ENCODE assay signal across 13 cellular contexts in the genomic region with DNA sequence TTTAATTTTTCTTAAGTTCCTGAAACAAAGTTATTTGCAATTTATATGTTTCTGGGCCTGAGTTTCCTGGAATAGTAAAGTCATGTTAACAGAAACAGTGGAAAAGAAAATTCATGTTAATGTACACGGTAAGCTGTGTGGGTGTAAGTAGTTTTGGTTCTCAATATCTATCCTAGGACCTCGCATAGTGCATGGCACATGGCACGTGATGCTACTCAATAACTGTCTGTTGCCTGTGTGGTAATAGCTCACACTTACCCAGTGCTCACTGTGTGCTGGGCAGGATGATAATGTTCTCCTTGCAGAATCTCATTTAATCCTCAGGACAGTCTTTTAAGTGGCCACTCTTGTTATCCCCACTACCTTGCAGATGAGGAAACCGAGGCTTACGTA.
DNase-seq lines count a peak whose midpoint lies in the region; ATAC-seq, FAIRE-seq and TF ChIP-seq lines count a peak whose summit lies in the region.
"Had no signal": no experiment of that assay in that cellular context is flagged by ENCODE, and none has a peak within 500 bp of the region (broad histone marks: within the 10 kb centered on the region; RNA-seq: fewer than 3 reads in every experiment).

No MANE protein-coding gene starts in this region.

- no peaks in the 10 kb centered on the region for H3K9me3 Mint-ChIP-seq in activated CD8-positive, alpha-beta T cell treated with anti-CD3 and anti-CD28 coated beads for 36 hours
- no peaks in the 10 kb centered on the region for H3K9me3 Mint-ChIP-seq in dendritic cell treated with granulocyte-macrophage colony-stimulating factor and Interleukin-4, amounts not matched to agents 40 ng/mL and 50 ng/mL, for 4 days
- H3K9me3 Mint-ChIP-seq in immature natural killer cell = no peaks in the 10 kb centered on the region

- no peak overlapping the region for H3K4me3 ChIP-seq in spleen
- H3K4me3 ChIP-seq: heart left ventricle had no signal

- WGBS in spleen, 5 donors = 63 to 87% (median 79%) methylated on average over 5 of the region's 5 CpGs

- H3K27ac Mint-ChIP-seq in activated CD8-positive, alpha-beta T cell treated with anti-CD3 and anti-CD28 coated beads for 36 hours = peak overlapping the region; percentile 96
- H3K27ac Mint-ChIP-seq in dendritic cell treated with granulocyte-macrophage colony-stimulating factor and Interleukin-4, amounts not matched to agents 40 ng/mL and 50 ng/mL, for 4 days = peak overlapping the region; percentile 79
- H3K27ac Mint-ChIP-seq in immature natural killer cell = no peak overlapping the region

- no peak for TF ChIP-seq POLR2A in spleen (IDR thresholded peaks at IDR 0.05)

- intact Hi-C loops in activated CD8-positive, alpha-beta T cell treated with anti-CD3 and anti-CD28 coated beads for 36 hours (cut with micrococcal nuclease) = no loop called here
- intact Hi-C loops in dendritic cell treated with granulocyte-macrophage colony-stimulating factor and Interleukin-4, amounts not matched to agents 40 ng/mL and 50 ng/mL, for 4 days (cut with micrococcal nuclease) = no loop called here
- intact Hi-C loops in spleen (cut with DNase I; ENCODE audit: low total_unique reads) = no loop called here

- CTCF ChIA-PET in activated CD8-positive, alpha-beta T cell treated with anti-CD3 and anti-CD28 coated beads for 36 hours (lab: Charles Lee) = interaction anchor here (1.0 to 1.6 kb wide), 5 partner anchors 13 to 192 kb away, joined by 3 to 6 read pairs (median 3); no protein-coding TSS in a partner anchor

- peaks cover 73% of the 10 kb centered on the region for H3K4me1 Mint-ChIP-seq in activated CD8-positive, alpha-beta T cell treated with anti-CD3 and anti-CD28 coated beads for 36 hours (ENCODE audit: low read depth)
- H3K4me1 Mint-ChIP-seq in dendritic cell treated with granulocyte-macrophage colony-stimulating factor and Interleukin-4, amounts not matched to agents 40 ng/mL and 50 ng/mL, for 4 days (ENCODE audit: low read depth) = peaks cover 39% of the 10 kb centered on the region
- peaks cover 11 to 30% of the 10 kb centered on the region in 2 donors for H3K4me1 Mint-ChIP-seq in immature natural killer cell

- H3K36me3 Mint-ChIP-seq in activated CD8-positive, alpha-beta T cell treated with anti-CD3 and anti-CD28 coated beads for 36 hours (ENCODE audit: low read depth) = peaks cover 31% of the 10 kb centered on the region
- H3K36me3 Mint-ChIP-seq in dendritic cell treated with granulocyte-macrophage colony-stimulating factor and Interleukin-4, amounts not matched to agents 40 ng/mL and 50 ng/mL, for 4 days (ENCODE audit: low read depth) = peaks cover 29% of the 10 kb centered on the region
- H3K36me3 Mint-ChIP-seq in immature natural killer cell = peaks cover 0 to 3% (median 0%) of the 10 kb centered on the region in 3 donors

- peak; percentile 78 for ATAC-seq in activated CD8-positive, alpha-beta T cell treated with anti-CD3 and anti-CD28 coated beads for 36 hours
- ATAC-seq: heart left ventricle had no signal

- no peaks in the 10 kb centered on the region for H3K27me3 Mint-ChIP-seq in activated CD8-positive, alpha-beta T cell treated with anti-CD3 and anti-CD28 coated beads for 36 hours
- H3K27me3 Mint-ChIP-seq in dendritic cell treated with granulocyte-macrophage colony-stimulating factor and Interleukin-4, amounts not matched to agents 40 ng/mL and 50 ng/mL, for 4 days = no peaks in the 10 kb centered on the region
- H3K27me3 Mint-ChIP-seq in immature natural killer cell (ENCODE audit: low read depth in 3 of 3) = peaks cover 0 to 2% (median 0%) of the 10 kb centered on the region in 3 donors

- peak; percentile 9 for FAIRE-seq in urothelium cell line (lab: Jason Lieb, UNC)
- FAIRE-seq: keratinocyte had no signal

- peak overlapping the region; percentile 40 for H3K4me3 Mint-ChIP-seq in activated CD8-positive, alpha-beta T cell treated with anti-CD3 and anti-CD28 coated beads for 36 hours
- no peak overlapping the region for H3K4me3 Mint-ChIP-seq in dendritic cell treated with granulocyte-macrophage colony-stimulating factor and Interleukin-4, amounts not matched to agents 40 ng/mL and 50 ng/mL, for 4 days
- H3K4me3 Mint-ChIP-seq in immature natural killer cell = no peak overlapping the region

- DNase-seq in stimulated activated naive CD4-positive, alpha-beta T cell treated with Interleukin-2 at 50 U/mL for 16 hours (lab: John Stamatoyannopoulos, UW) = peak; percentile 51
- DNase-seq in stimulated activated naive CD4-positive, alpha-beta T cell (lab: John Stamatoyannopoulos, UW) = no peak
- peak; percentile 72 for DNase-seq in activated CD8-positive, alpha-beta T cell treated with anti-CD3 and anti-CD28 coated beads for 36 hours
- no peak for DNase-seq in urothelium cell line (ENCODE audit: low spot score)
- no peak for DNase-seq in spleen
- DNase-seq in immature natural killer cell = no peak
- DNase-seq in pons (ENCODE audit: low spot score) = no peak
- DNase-seq: effector CD8-positive, alpha-beta T cell; GDM1; H7; heart left ventricle had no signal

- H3K36me3 ChIP-seq in spleen = peaks cover 0 to 28% (median 5%) of the 10 kb centered on the region in 6 donors

- H3K27ac ChIP-seq in spleen = no peak overlapping the region

- H3K9me3 ChIP-seq in spleen = no peaks in the 10 kb centered on the region
- H3K9me3 ChIP-seq: heart left ventricle had no signal

- no peaks in the 10 kb centered on the region for H3K27me3 ChIP-seq in spleen (replicated peaks in 1 of 7)
- H3K27me3 ChIP-seq: heart left ventricle had no signal

- TF ChIP-seq CTCF in activated CD8-positive, alpha-beta T cell treated with anti-CD3 and anti-CD28 coated beads for 36 hours (IDR thresholded peaks at IDR 0.05) = no peak
- TF ChIP-seq CTCF in spleen (IDR thresholded peaks at IDR 0.05 in 8 of 11, conservative IDR thresholded peaks at IDR 0.05 in 3 of 11) = no peak

- H3K4me1 ChIP-seq in spleen = peaks cover 0 to 32% (median 0%) of the 10 kb centered on the region in 6 donors

- POLR2A ChIA-PET in activated CD8-positive, alpha-beta T cell treated with anti-CD3 and anti-CD28 coated beads for 36 hours (lab: Charles Lee) = interaction anchor here (1.0 to 2.0 kb wide), 6 partner anchors 12 to 104 kb away, joined by 3 to 9 read pairs (median 4); no protein-coding TSS in a partner anchor

Comparison
In these comparisons a context has a peak if more than half of its experiments do, and no peak if none do; other contexts are left out.
1. DNase-seq: peak in stimulated activated naive CD4-positive, alpha-beta T cell treated with Interleukin-2 at 50 U/mL for 16 hours (single experiment) and activated CD8-positive, alpha-beta T cell treated with anti-CD3 and anti-CD28 coated beads for 36 hours (single experiment); none in stimulated activated naive CD4-positive, alpha-beta T cell (0 of 6), urothelium cell line (single experiment), spleen (single experiment), immature natural killer cell (0 of 3) and pons (single experiment).
2. H3K27ac Mint-ChIP-seq: peak in activated CD8-positive, alpha-beta T cell treated with anti-CD3 and anti-CD28 coated beads for 36 hours (single experiment) and dendritic cell treated with granulocyte-macrophage colony-stimulating factor and Interleukin-4, amounts not matched to agents 40 ng/mL and 50 ng/mL, for 4 days (single experiment); none in immature natural killer cell (0 of 6).